13 cellular contexts compared by ENCODE assay signal in the genomic region with DNA sequence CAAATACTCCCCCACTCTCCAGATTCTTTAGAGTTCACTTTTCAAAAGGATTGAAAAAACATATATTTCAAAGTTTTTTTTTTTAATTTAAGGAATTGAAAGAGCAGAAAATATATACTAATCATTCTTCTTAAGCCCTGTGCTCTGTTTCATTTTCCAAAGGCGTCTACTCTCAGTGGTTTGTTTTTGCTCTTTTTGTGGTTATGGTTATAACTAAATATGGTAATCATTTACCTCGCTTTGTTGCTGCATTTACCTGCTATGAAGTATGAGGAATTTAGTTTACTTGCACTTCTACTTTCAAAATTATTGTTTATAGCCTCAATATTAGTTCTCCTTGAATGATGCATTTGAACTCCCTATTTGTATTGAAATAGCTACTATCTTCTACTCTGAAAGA. TPM values are rescaled to one million over a fixed set of nuclear protein-coding genes. Genes with fewer than 3 reads are reported as not detected.
A peak's percentile ranks its signal among the peaks of the same experiment; 100 is the strongest.
DNase-seq lines count a peak whose midpoint lies in the region; ATAC-seq and TF ChIP-seq lines count a peak whose summit lies in the region.
"Had no signal": no experiment of that assay in that cellular context is flagged by ENCODE, and none has a peak within 500 bp of the region (broad histone marks: within the 10 kb centered on the region; RNA-seq: fewer than 3 reads in every experiment).

No MANE protein-coding gene starts in this region.

- H3K4me1 ChIP-seq in lower lobe of right lung = no peaks in the 10 kb centered on the region
- H3K4me1 ChIP-seq: esophagus squamous epithelium had no signal

- POLR2A ChIA-PET in activated naive CD8-positive, alpha-beta T cell treated with anti-CD3 and anti-CD28 coated beads, Interleukin-2, amount 10 ng/mL, durations not matched to agents 7 days and 5 days (lab: Charles Lee) = no interaction called here

- intact Hi-C loops in lower lobe of right lung (cut with DNase I) = no loop called here

- peaks cover 17% of the 10 kb centered on the region for H3K27me3 Mint-ChIP-seq in activated naive CD8-positive, alpha-beta T cell treated with anti-CD3 and anti-CD28 coated beads, Interleukin-2, amount 10 ng/mL, durations not matched to agents 7 days and 5 days

- H3K27ac ChIP-seq in lower lobe of right lung = no peak overlapping the region
- H3K27ac ChIP-seq in coronary artery = no peak overlapping the region
- H3K27ac ChIP-seq: esophagus squamous epithelium had no signal

- no peak for DNase-seq in activated naive CD8-positive, alpha-beta T cell treated with anti-CD3 and anti-CD28 coated beads, Interleukin-2, amount 10 ng/mL, durations not matched to agents 7 days and 5 days
- DNase-seq in stimulated activated CD4-positive, alpha-beta T cell treated with anti-CD3 and anti-CD28 coated beads, Interleukin-4, amount 100 ng/mL, for 4 hours = no peak
- DNase-seq in GDM1 (lab: John Stamatoyannopoulos, UW) (no peak), lower lobe of right lung (no peak), coronary artery (ENCODE audit: low spot score) (no peak)
- DNase-seq: DND-41; esophagus squamous epithelium; left colon; retina; stimulated activated CD8-positive, alpha-beta memory T cell treated with anti-CD3 and anti-CD28 coated beads, Interleukin-4, amount 100 ng/mL, for 48 hours had no signal

- H3K36me3 Mint-ChIP-seq in activated naive CD8-positive, alpha-beta T cell treated with anti-CD3 and anti-CD28 coated beads, Interleukin-2, amount 10 ng/mL, durations not matched to agents 7 days and 5 days = peaks cover 2% of the 10 kb centered on the region

- H3K27me3 ChIP-seq in lower lobe of right lung (ENCODE audit: low read depth) = no peaks in the 10 kb centered on the region
- H3K27me3 ChIP-seq: esophagus squamous epithelium had no signal

- ATAC-seq in GM18519 (IDR thresholded peaks at IDR 0.05; ENCODE audit: low FRiP score, unreplicated experiment) (peak; percentile 94), GM21390 (IDR thresholded peaks at IDR 0.05; ENCODE audit: unreplicated experiment) (peak; percentile 95), HG03103 (IDR thresholded peaks at IDR 0.05; ENCODE audit: low read depth, unreplicated experiment) (peak; percentile 98), lower lobe of right lung (no peak)
- ATAC-seq in activated naive CD8-positive, alpha-beta T cell treated with anti-CD3 and anti-CD28 coated beads, Interleukin-2, amount 10 ng/mL, durations not matched to agents 7 days and 5 days (ENCODE audit: low read depth) = peak; percentile 56
- ATAC-seq: left colon had no signal

- H3K36me3 ChIP-seq in lower lobe of right lung = no peaks in the 10 kb centered on the region
- H3K36me3 ChIP-seq: esophagus squamous epithelium had no signal

- peaks cover 9% of the 10 kb centered on the region for H3K4me1 Mint-ChIP-seq in activated naive CD8-positive, alpha-beta T cell treated with anti-CD3 and anti-CD28 coated beads, Interleukin-2, amount 10 ng/mL, durations not matched to agents 7 days and 5 days

- no peak overlapping the region for H3K27ac Mint-ChIP-seq in activated naive CD8-positive, alpha-beta T cell treated with anti-CD3 and anti-CD28 coated beads, Interleukin-2, amount 10 ng/mL, durations not matched to agents 7 days and 5 days

- H3K4me3 Mint-ChIP-seq in activated naive CD8-positive, alpha-beta T cell treated with anti-CD3 and anti-CD28 coated beads, Interleukin-2, amount 10 ng/mL, durations not matched to agents 7 days and 5 days = peak overlapping the region; percentile 0

- TF ChIP-seq CTCF in lower lobe of right lung (IDR thresholded peaks at IDR 0.05) (no peak), coronary artery (IDR thresholded peaks at IDR 0.05) (no peak)

- H3K9me3 Mint-ChIP-seq in activated naive CD8-positive, alpha-beta T cell treated with anti-CD3 and anti-CD28 coated beads, Interleukin-2, amount 10 ng/mL, durations not matched to agents 7 days and 5 days = peaks cover 4% of the 10 kb centered on the region

- no peaks in the 10 kb centered on the region for H3K9me3 ChIP-seq in lower lobe of right lung
- H3K9me3 ChIP-seq: esophagus squamous epithelium had no signal

- H3K4me3 ChIP-seq in lower lobe of right lung = no peak overlapping the region
- no peak overlapping the region for H3K4me3 ChIP-seq in coronary artery
- H3K4me3 ChIP-seq: esophagus squamous epithelium had no signal

RNA-seq across cellular contexts. Expression of gene LRRK2, which starts 55.9 kb away (rescaled TPM):
- total RNA-seq in activated naive CD8-positive, alpha-beta T cell treated with anti-CD3 and anti-CD28 coated beads, Interleukin-2, amount 10 ng/mL, durations not matched to agents 7 days and 5 days = under 1 TPM; 0.40 to 0.64 TPM
- 426 TPM for total RNA-seq in lower lobe of right lung

Comparison
In these comparisons a context has a peak if more than half of its experiments do, and no peak if none do; other contexts are left out.
1. ATAC-seq: peak in GM18519 (single experiment), GM21390 (single experiment), HG03103 (single experiment) and activated naive CD8-positive, alpha-beta T cell treated with anti-CD3 and anti-CD28 coated beads, Interleukin-2, amount 10 ng/mL, durations not matched to agents 7 days and 5 days (single experiment); none in lower lobe of right lung (0 of 2).
2. RNA of gene LRRK2, which starts 55.9 kb away (total RNA-seq): 426 TPM in lower lobe of right lung (single experiment); 0.40 to 0.64 TPM in activated naive CD8-positive, alpha-beta T cell treated with anti-CD3 and anti-CD28 coated beads, Interleukin-2, amount 10 ng/mL, durations not matched to agents 7 days and 5 days; every median in the first group is over 100 times any median in the second.